17 cellular contexts compared by ENCODE assay signal in genomic region chr17:78647030-78647429, GRCh38.
DNase-seq lines count a peak whose midpoint lies in the region; ATAC-seq, FAIRE-seq and TF ChIP-seq lines count a peak whose summit lies in the region.
"Had no signal": no experiment of that assay in that cellular context is flagged by ENCODE, and none has a peak within 500 bp of the region (broad histone marks: within the 10 kb centered on the region; RNA-seq: fewer than 3 reads in every experiment).

No MANE protein-coding gene starts in this region.

- no peak overlapping the region for H2AFZ ChIP-seq in GM12878 (ENCODE audit: control insufficient read depth, low read depth, low read length)

- H3K9me3 Mint-ChIP-seq in activated CD4-positive, alpha-beta T cell treated with anti-CD3 and anti-CD28 coated beads, Interleukin-2, amount 10 ng/mL, durations not matched to agents 24 days and 14 days = peaks cover 15% of the 10 kb centered on the region
- peaks cover 0 to 4% of the 10 kb centered on the region in 2 donors for H3K9me3 Mint-ChIP-seq in effector memory CD8-positive, alpha-beta T cell

- peak overlapping the region in 3 of 11 experiments; percentile 8 to 72 (median 72); a peak in 4 of 22 replicates for H3K9ac ChIP-seq in BLaER1 treated with 17β-estradiol and CSF1 and Interleukin-3, amounts not matched to agents 10 nM and 100 nM
- no peak overlapping the region for H3K9ac ChIP-seq in GM12878 (ENCODE audit: control insufficient read depth, insufficient read depth, low read length)

- no peak for ATAC-seq in GM12878
- ATAC-seq in effector memory CD8-positive, alpha-beta T cell (replicated peaks) = no peak
- ATAC-seq in GM18511 (IDR thresholded peaks at IDR 0.05; ENCODE audit: unreplicated experiment) = no peak
- ATAC-seq: Panc1 had no signal

- no peak for DNase-seq in activated CD4-positive, alpha-beta T cell treated with anti-CD3 and anti-CD28 coated beads, Interleukin-2, amount 10 ng/mL, durations not matched to agents 24 days and 14 days
- DNase-seq in activated CD4-positive, alpha-beta T cell treated with anti-CD3 and anti-CD28 coated beads, Interleukin-2, amount 50 U/mL, for 4 hours = no peak
- no peak for DNase-seq in GM12878 (ENCODE audit: low read depth, low spot score)
- peak; percentile 4 for DNase-seq in sigmoid colon
- DNase-seq in effector memory CD8-positive, alpha-beta T cell = no peak
- DNase-seq in GM12891 (ENCODE audit: insufficient read length, low spot score) = no peak
- DNase-seq: DMS53, IMR-90, NCI-H1930, NCI-H2171 treated with DMSO at 0.1 percent for 48 hours, NCI-H774 had no signal

- H4K20me1 ChIP-seq in BLaER1 treated with 17β-estradiol and CSF1 and Interleukin-3, amounts not matched to agents 10 nM and 100 nM = no peaks in the 10 kb centered on the region
- H4K20me1 ChIP-seq in GM12878 (ENCODE audit: control insufficient read depth, insufficient read depth) = no peaks in the 10 kb centered on the region

- peak overlapping the region in 9 of 11 experiments; percentile 21 to 88 (median 64); a peak in 13 of 22 replicates for H3K27ac ChIP-seq in BLaER1 treated with 17β-estradiol and CSF1 and Interleukin-3, amounts not matched to agents 10 nM and 100 nM
- H3K27ac ChIP-seq in GM12878 (ENCODE audit: control insufficient read depth, insufficient read depth) (0 out of 2 replicates have a peak overlapping the region, but pooled peaks have one; percentile 61), sigmoid colon (no peak overlapping the region)
- H3K27ac ChIP-seq: C4-2B had no signal

- H3K27me3 ChIP-seq in BLaER1 treated with 17β-estradiol and CSF1 and Interleukin-3, amounts not matched to agents 10 nM and 100 nM = no peaks in the 10 kb centered on the region
- H3K27me3 ChIP-seq in GM12878 (replicated peaks in 1 of 2; ENCODE audit: control insufficient read depth in 2 of 2, insufficient read depth in 2 of 2, low read length in 1 of 2) (no peaks in the 10 kb centered on the region), sigmoid colon (no peaks in the 10 kb centered on the region)

- intact Hi-C loops in activated CD4-positive, alpha-beta T cell treated with anti-CD3 and anti-CD28 coated beads, Interleukin-2, amount 10 ng/mL, durations not matched to agents 24 days and 14 days (cut with micrococcal nuclease) = no loop called here
- intact Hi-C loops in GM12878 (cut with micrococcal nuclease; ENCODE audit: unreplicated experiment) (no loop called here), sigmoid colon (cut with DNase I) (no loop called here)

- in situ Hi-C loops in GM12878 (cut with MboI) = no loop called here

- BruUV-seq in GM12878 (replicated peaks; lab: Mats Ljungman, UMichigan) = no TSS peak

- H3K4me3 Mint-ChIP-seq in activated CD4-positive, alpha-beta T cell treated with anti-CD3 and anti-CD28 coated beads, Interleukin-2, amount 10 ng/mL, durations not matched to agents 24 days and 14 days = no peak overlapping the region
- H3K4me3 Mint-ChIP-seq in effector memory CD8-positive, alpha-beta T cell = no peak overlapping the region

- RAD21 ChIA-PET in GM12878 (lab: Charles Lee; ENCODE audit: unreplicated experiment) = no interaction called here

- no peak overlapping the region for H3K4me3 ChIP-seq in BLaER1 treated with 17β-estradiol and CSF1 and Interleukin-3, amounts not matched to agents 10 nM and 100 nM
- H3K4me3 ChIP-seq in GM12878 (no peak overlapping the region), sigmoid colon (no peak overlapping the region)
- H3K4me3 ChIP-seq: HAP-1 had no signal

- no peaks in the 10 kb centered on the region for H3K27me3 Mint-ChIP-seq in activated CD4-positive, alpha-beta T cell treated with anti-CD3 and anti-CD28 coated beads, Interleukin-2, amount 10 ng/mL, durations not matched to agents 24 days and 14 days
- H3K27me3 Mint-ChIP-seq in effector memory CD8-positive, alpha-beta T cell = peaks cover 34 to 43% of the 10 kb centered on the region in 2 donors

- 0 out of 22 replicates have a peak, but pooled peaks cover 0 to 9% (median 0%) of the 10 kb centered on the region in 11 experiments for H3K36me3 ChIP-seq in BLaER1 treated with 17β-estradiol and CSF1 and Interleukin-3, amounts not matched to agents 10 nM and 100 nM
- no peaks in the 10 kb centered on the region for H3K36me3 ChIP-seq in GM12878 (ENCODE audit: control insufficient read depth in 2 of 2, insufficient read depth in 2 of 2, low read length in 1 of 2)
- no peaks in the 10 kb centered on the region for H3K36me3 ChIP-seq in sigmoid colon
- H3K36me3 ChIP-seq: HAP-1 had no signal

- no peak for TF ChIP-seq POLR2A in GM12878 (IDR thresholded peaks at IDR 0.05; ENCODE audit: low read depth, low read length)
- TF ChIP-seq POLR2A in sigmoid colon (IDR thresholded peaks at IDR 0.05) = no peak
- no peak for TF ChIP-seq POLR2A in GM12891 (IDR thresholded peaks at IDR 0.05; ENCODE audit: low read depth, low read length)

- H3K9me3 ChIP-seq in BLaER1 treated with 17β-estradiol and CSF1 and Interleukin-3, amounts not matched to agents 10 nM and 100 nM (replicated peaks in 1 of 11) = peaks cover 12 to 38% (median 19%) of the 10 kb centered on the region in 11 experiments
- H3K9me3 ChIP-seq in GM12878 (replicated peaks; ENCODE audit: control insufficient read depth, insufficient read depth, low read length) (peaks cover 7% of the 10 kb centered on the region), sigmoid colon (no peaks in the 10 kb centered on the region)
- H3K9me3 ChIP-seq: HAP-1 had no signal

- peak overlapping the region; percentile 14 for H3K27ac Mint-ChIP-seq in activated CD4-positive, alpha-beta T cell treated with anti-CD3 and anti-CD28 coated beads, Interleukin-2, amount 10 ng/mL, durations not matched to agents 24 days and 14 days
- no peak overlapping the region for H3K27ac Mint-ChIP-seq in effector memory CD8-positive, alpha-beta T cell

- TF ChIP-seq CTCF in GM12878 (IDR thresholded peaks at IDR 0.05 in 2 of 3, conservative IDR thresholded peaks at IDR 0.05 in 1 of 3; ENCODE audit: control insufficient read depth in 2 of 3, extremely low read depth in 1 of 3, insufficient read depth in 1 of 3, low read depth in 3 of 3, low read length in 3 of 3) (no peak), sigmoid colon (IDR thresholded peaks at IDR 0.05) (no peak)

- peaks cover 25 to 63% (median 33%) of the 10 kb centered on the region in 10 experiments for H3K4me1 ChIP-seq in BLaER1 treated with 17β-estradiol and CSF1 and Interleukin-3, amounts not matched to agents 10 nM and 100 nM
- H3K4me1 ChIP-seq in GM12878 (ENCODE audit: control insufficient read depth, insufficient read depth, low read length) = peaks cover 16% of the 10 kb centered on the region
- H3K4me1 ChIP-seq in sigmoid colon = no peaks in the 10 kb centered on the region
- H3K4me1 ChIP-seq: HAP-1 had no signal

- TF ChIP-seq EP300 in GM12878 (IDR thresholded peaks at IDR 0.05; ENCODE audit: borderline replicate concordance in 1 of 2, control insufficient read depth in 1 of 2, low read depth in 2 of 2, low read length in 2 of 2) (no peak), sigmoid colon (IDR thresholded peaks at IDR 0.05) (no peak)

- 64% methylated on average over 8 of the region's 8 CpGs for WGBS in GM12878 (ENCODE audit: insufficient coverage, insufficient replicate concordance, low lambda C conversion rate, missing lambda C conversion rate)
- 86 to 90% methylated on average over 8 of the region's 8 CpGs for WGBS in sigmoid colon, 2 donors

- no peak for TF ChIP-seq RAD21 in GM12878 (IDR thresholded peaks at IDR 0.05; ENCODE audit: insufficient read depth, low read depth, low read length)

- FAIRE-seq in GM12878 (lab: Jason Lieb, UNC) = no peak
- no peak for FAIRE-seq in GM12891 (lab: Jason Lieb, UNC)
- FAIRE-seq: A204.1 had no signal

- peaks cover 15% of the 10 kb centered on the region for H3K4me1 Mint-ChIP-seq in activated CD4-positive, alpha-beta T cell treated with anti-CD3 and anti-CD28 coated beads, Interleukin-2, amount 10 ng/mL, durations not matched to agents 24 days and 14 days
- H3K4me1 Mint-ChIP-seq in effector memory CD8-positive, alpha-beta T cell (ENCODE audit: low read depth in 2 of 2) = peaks cover 7 to 8% of the 10 kb centered on the region in 2 donors

- CTCF ChIA-PET in GM12878 (lab: Yijun Ruan, JAX) = no interaction called here

- POLR2A ChIA-PET in GM12878 (lab: Charles Lee) = no interaction called here

- peak overlapping the region in 3 of 11 experiments; percentile 68 to 80 (median 70); a peak in 6 of 22 replicates for H3K4me2 ChIP-seq in BLaER1 treated with 17β-estradiol and CSF1 and Interleukin-3, amounts not matched to agents 10 nM and 100 nM
- no peak overlapping the region for H3K4me2 ChIP-seq in GM12878 (ENCODE audit: control insufficient read depth, insufficient read depth)

- SMC1A ChIA-PET in GM12878 (lab: Charles Lee; ENCODE audit: uncharacterized antibody, unreplicated experiment) = no interaction called here

- H3K36me3 Mint-ChIP-seq in activated CD4-positive, alpha-beta T cell treated with anti-CD3 and anti-CD28 coated beads, Interleukin-2, amount 10 ng/mL, durations not matched to agents 24 days and 14 days (ENCODE audit: low read depth) = peaks cover 20% of the 10 kb centered on the region
- peaks cover 15% of the 10 kb centered on the region for H3K36me3 Mint-ChIP-seq in effector memory CD8-positive, alpha-beta T cell (ENCODE audit: insufficient read depth)

- H3K79me2 ChIP-seq in GM12878 (ENCODE audit: control insufficient read depth, insufficient read depth, low read length) = no peaks in the 10 kb centered on the region

TF ChIP-seq in GM12878, 131 proteins besides CTCF, POLR2A, EP300 and RAD21 (continues in another document):
- no peak for TF ChIP-seq ZNF384 (IDR thresholded peaks at IDR 0.05; ENCODE audit: borderline replicate concordance, low read depth, low read length)
- TF ChIP-seq STAT1 (conservative IDR thresholded peaks at IDR 0.05) = no peak

TF ChIP-seq in GM12891, 5 proteins besides CTCF, POLR2A, EP300 and RAD21:
- no peak for TF ChIP-seq TAF1 (IDR thresholded peaks at IDR 0.05; ENCODE audit: low read depth, low read length)
- TF ChIP-seq POLR2AphosphoS5 (IDR thresholded peaks at IDR 0.05; ENCODE audit: low read depth, low read length) = no peak
- TF ChIP-seq SPI1 (IDR thresholded peaks at IDR 0.05; ENCODE audit: low read depth, low read length) = no peak
- no peak for TF ChIP-seq PAX5 (IDR thresholded peaks at IDR 0.05; ENCODE audit: insufficient read depth, low read length, severe bottlenecking)
- TF ChIP-seq POU2F2 (IDR thresholded peaks at IDR 0.05; ENCODE audit: low read depth, low read length) = no peak

Comparison
In these comparisons a context has a peak if more than half of its experiments do, and no peak if none do; other contexts are left out.
1. H3K27ac ChIP-seq: peak in BLaER1 treated with 17β-estradiol and CSF1 and Interleukin-3, amounts not matched to agents 10 nM and 100 nM (9 of 11) and GM12878 (single experiment); none in sigmoid colon (0 of 4).